8 cellular contexts compared by ENCODE assay signal in the genomic region with DNA sequence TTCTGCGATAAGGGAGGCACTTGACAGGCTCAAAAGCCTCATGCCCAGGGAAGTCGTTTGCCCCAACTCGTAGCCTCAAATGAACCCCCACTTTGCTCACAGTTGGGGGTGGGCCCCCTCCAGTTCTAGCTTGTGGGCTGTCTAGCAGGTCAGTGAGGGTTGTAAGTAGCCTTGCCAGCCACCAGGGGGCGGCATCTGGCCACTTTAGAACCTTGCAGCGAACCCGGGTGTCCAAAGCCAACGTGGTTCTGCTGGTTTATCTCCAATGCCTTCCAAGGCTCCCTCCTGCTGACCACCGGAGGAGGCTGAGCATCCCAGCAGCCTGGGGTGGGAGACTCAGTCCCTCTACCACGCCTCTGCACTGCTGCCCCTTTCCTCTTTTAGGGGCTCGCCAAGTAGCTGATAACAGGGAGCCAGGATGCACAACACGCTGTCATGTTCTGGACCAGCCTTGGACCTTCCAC. TPM values are rescaled to one million over a fixed set of nuclear protein-coding genes. Genes with fewer than 3 reads are reported as not detected.
DNase-seq lines count a peak whose midpoint lies in the region; ATAC-seq and TF ChIP-seq lines count a peak whose summit lies in the region.

No MANE protein-coding gene starts in this region.

- H3K9me2 ChIP-seq in SU-DHL-6 (replicated peaks; ENCODE audit: insufficient read depth, low read length): no peaks in the 10 kb centered on the region

- H3K4me2 ChIP-seq in SU-DHL-6 (ENCODE audit: low read depth, low read length, poor library complexity, severe bottlenecking): no peak overlapping the region

- CTCF ChIA-PET in CD8-positive, alpha-beta T cell (lab: Charles Lee): interaction anchor here (0.6 to 7.6 kb wide), 14 partner anchors 9 to 297 kb away, joined by 3 to 54 read pairs (median 5); partner anchors contain the start of genes MRPS25 and RBSN

- H3K9ac ChIP-seq in SU-DHL-6 (ENCODE audit: low read length): no peak overlapping the region

- peak; percentile 42 to 79 (median 70) for DNase-seq in CD8-positive, alpha-beta T cell
- DNase-seq in GM20000 (ENCODE audit: low spot score) (peak; percentile 86), left cardiac atrium (peak; percentile 71), retina (peak; percentile 75), DMS79 treated with DMSO at 0.1 percent for 48 hours (lab: John Stamatoyannopoulos, UW) (no peak)
- DNase-seq in activated naive CD8-positive, alpha-beta T cell treated with anti-CD3 and anti-CD28 coated beads, Interleukin-2, amount 50 U/mL, for 16 hours (ENCODE audit: low read depth, low spot score): peak; percentile 47

- peak; percentile 93 for TF ChIP-seq CTCF in CD8-positive, alpha-beta T cell (IDR thresholded peaks at IDR 0.05)
- peak; percentile 93 for TF ChIP-seq CTCF in GM20000 (IDR thresholded peaks at IDR 0.05; ENCODE audit: extremely low read depth, missing control alignments)
- peak; percentile 88 for TF ChIP-seq CTCF in LNCAP (IDR thresholded peaks at IDR 0.05)
- TF ChIP-seq CTCF in SU-DHL-6 (IDR thresholded peaks at IDR 0.05; ENCODE audit: insufficient read depth, low read length, poor library complexity, severe bottlenecking): peak; percentile 88

- H2AFZ ChIP-seq in SU-DHL-6 (ENCODE audit: low read depth, low read length, severe bottlenecking): no peak overlapping the region

- ATAC-seq in CD8-positive, alpha-beta T cell: peak; percentile 99
- ATAC-seq in left cardiac atrium: peak; percentile 87 to 92

- POLR2A ChIA-PET in CD8-positive, alpha-beta T cell (lab: Charles Lee): interaction anchor here (0.9 kb wide), 1 partner anchor 8 kb away, joined by 3 read pairs; no protein-coding TSS in a partner anchor

- no peaks in the 10 kb centered on the region for H3K9me3 ChIP-seq in CD8-positive, alpha-beta T cell (ENCODE audit: low read length)
- H3K9me3 ChIP-seq in SU-DHL-6 (ENCODE audit: insufficient read depth, low read length): no peaks in the 10 kb centered on the region

- intact Hi-C loops in CD8-positive, alpha-beta T cell (cut with DNase I, micrococcal nuclease): loop anchor here (5.0 kb wide), 3 partner anchors 299 to 1139 kb away; no protein-coding TSS in a partner anchor
- intact Hi-C loops in left cardiac atrium (cut with DNase I): loop anchor here in 1 of 2 donors (5.0 kb wide), 1 partner anchor 449 kb away; no protein-coding TSS in a partner anchor

- H4K20me1 ChIP-seq in SU-DHL-6 (ENCODE audit: low read depth, low read length): no peaks in the 10 kb centered on the region

- peaks cover 6% of the 10 kb centered on the region for H3K4me1 ChIP-seq in CD8-positive, alpha-beta T cell (ENCODE audit: insufficient read depth, low read length)

- H3K4me3 ChIP-seq in CD8-positive, alpha-beta T cell (ENCODE audit: low read depth, low read length): no peak overlapping the region
- H3K4me3 ChIP-seq in SU-DHL-6 (ENCODE audit: insufficient read depth, low read length, poor library complexity, severe bottlenecking): no peak overlapping the region

- no peaks in the 10 kb centered on the region for H3K36me3 Mint-ChIP-seq in CD8-positive, alpha-beta T cell

- peaks cover 7% of the 10 kb centered on the region for H3K27me3 Mint-ChIP-seq in CD8-positive, alpha-beta T cell (ENCODE audit: low read depth)

- no peak overlapping the region for H3K27ac ChIP-seq in CD8-positive, alpha-beta T cell (ENCODE audit: low read depth, low read length)
- no peak overlapping the region for H3K27ac ChIP-seq in SU-DHL-6 (ENCODE audit: low read depth, low read length)

- no peak overlapping the region for H3K4me3 Mint-ChIP-seq in CD8-positive, alpha-beta T cell

- H3K36me3 ChIP-seq in CD8-positive, alpha-beta T cell (ENCODE audit: insufficient read depth, low read length): no peaks in the 10 kb centered on the region
- H3K36me3 ChIP-seq in SU-DHL-6 (ENCODE audit: low read length): no peaks in the 10 kb centered on the region

- no peak overlapping the region for H3K27ac Mint-ChIP-seq in CD8-positive, alpha-beta T cell

- H3K79me2 ChIP-seq in SU-DHL-6 (ENCODE audit: insufficient read depth, low read length): no peaks in the 10 kb centered on the region

- peaks cover 6% of the 10 kb centered on the region for H3K4me1 Mint-ChIP-seq in CD8-positive, alpha-beta T cell (ENCODE audit: low read depth)

- H3K27me3 ChIP-seq in CD8-positive, alpha-beta T cell (ENCODE audit: insufficient read depth, low read length): no peaks in the 10 kb centered on the region
- H3K27me3 ChIP-seq in SU-DHL-6 (ENCODE audit: low read length): no peaks in the 10 kb centered on the region

- H3K9me3 Mint-ChIP-seq in CD8-positive, alpha-beta T cell: no peaks in the 10 kb centered on the region

- no peaks in the 10 kb centered on the region for H3F3A ChIP-seq in SU-DHL-6 (ENCODE audit: insufficient read depth)

RNA-seq across cellular contexts. Expression of gene RBSN, which starts 9.2 kb away (rescaled TPM):
- total RNA-seq in CD8-positive, alpha-beta T cell: 10 to 100 TPM; 41.9 to 48.1 TPM
- total RNA-seq in left cardiac atrium: 10 to 100 TPM; 18.7 to 20.8 TPM

RNA-seq across cellular contexts. Expression of gene MRPS25, which starts 43.0 kb away (rescaled TPM):
- 10 to 100 TPM; 51.3 to 56.2 TPM for total RNA-seq in CD8-positive, alpha-beta T cell
- 10 to 100 TPM; 88.1 to 88.4 TPM for total RNA-seq in left cardiac atrium
